8 cellular contexts compared by ENCODE assay signal in genomic region chr15:45587861-45588170, GRCh38. TPM values are rescaled to one million over a fixed set of nuclear protein-coding genes. Genes with fewer than 3 reads are reported as not detected.
DNase-seq lines count a peak whose midpoint lies in the region; ATAC-seq and TF ChIP-seq lines count a peak whose summit lies in the region.

No MANE protein-coding gene starts in this region.

- DNase-seq in GM12864 (ENCODE audit: low read depth) (no peak), T-helper 17 cell (no peak), fibroblast of villous mesenchyme (ENCODE audit: low read depth) (no peak), sigmoid colon (no peak), NCI-H82 (lab: John Stamatoyannopoulos, UW) (no peak), NCI-H526 treated with DMSO at 0.1 percent for 48 hours (lab: John Stamatoyannopoulos, UW) (no peak)

- peak overlapping the region; percentile 94 to 99 (median 99) for H3K27ac ChIP-seq in sigmoid colon

- H3K27ac Mint-ChIP-seq in T-helper 17 cell: peak overlapping the region; percentile 100

- 0% methylated on average over 4 of the region's 4 CpGs for WGBS in sigmoid colon, 2 donors

- peaks cover 0 to 53% (median 33%) of the 10 kb centered on the region in 4 donors for H3K4me1 ChIP-seq in sigmoid colon

- intact Hi-C loops in sigmoid colon (cut with DNase I): loop anchor here (1.0 to 2.0 kb wide), 2 partner anchors 47 to 66 kb away; partner anchors contain the start of genes SLC30A4 and SQOR

- no peak for TF ChIP-seq CTCF in GM12864 (IDR thresholded peaks at IDR 0.05; ENCODE audit: low read depth, low read length, missing control alignments)
- no peak for TF ChIP-seq CTCF in fibroblast of villous mesenchyme (IDR thresholded peaks at IDR 0.05; ENCODE audit: insufficient read depth, low read depth, low read length)
- TF ChIP-seq CTCF in sigmoid colon (IDR thresholded peaks at IDR 0.05): no peak

- TF ChIP-seq POLR2A in sigmoid colon (IDR thresholded peaks at IDR 0.05) (no peak), GM18505 (IDR thresholded peaks at IDR 0.05; ENCODE audit: borderline replicate concordance, extremely low read depth, insufficient read depth, insufficient read length) (no peak)

- H3K4me3 Mint-ChIP-seq in T-helper 17 cell: peak overlapping the region; percentile 99

- no peaks in the 10 kb centered on the region for H3K9me3 ChIP-seq in T-helper 17 cell (ENCODE audit: control insufficient read depth, low read length, poor library complexity, severe bottlenecking)
- H3K9me3 ChIP-seq in sigmoid colon: no peaks in the 10 kb centered on the region

- peaks cover 30% of the 10 kb centered on the region for H3K4me1 Mint-ChIP-seq in T-helper 17 cell

- no peaks in the 10 kb centered on the region for H3K27me3 Mint-ChIP-seq in T-helper 17 cell

- H3K36me3 Mint-ChIP-seq in T-helper 17 cell (ENCODE audit: low read depth): peaks cover 3% of the 10 kb centered on the region

- ATAC-seq in T-helper 17 cell: no peak
- no peak for ATAC-seq in GM18505 (IDR thresholded peaks at IDR 0.05; ENCODE audit: unreplicated experiment)
- ATAC-seq in HG03520 (IDR thresholded peaks at IDR 0.05; ENCODE audit: unreplicated experiment): no peak

- no peak for TF ChIP-seq EP300 in sigmoid colon (IDR thresholded peaks at IDR 0.05)

- no peaks in the 10 kb centered on the region for H3K27me3 ChIP-seq in sigmoid colon

- H3K4me3 ChIP-seq in GM12864 (ENCODE audit: low read depth, low read length): peak overlapping the region; percentile 87
- peak overlapping the region; percentile 95 for H3K4me3 ChIP-seq in fibroblast of villous mesenchyme (ENCODE audit: low read depth, low read length)
- H3K4me3 ChIP-seq in sigmoid colon: peak overlapping the region; percentile 79 to 96 (median 88)

- H3K36me3 ChIP-seq in sigmoid colon: peaks cover 0 to 2% (median 0%) of the 10 kb centered on the region in 4 donors

RNA-seq across cellular contexts. Expression of gene BLOC1S6, which starts 0.6 kb away (rescaled TPM):
- total RNA-seq in T-helper 17 cell (10 to 100 TPM; 48.5 to 66.2 TPM), fibroblast of villous mesenchyme (74.7 and 87.2 TPM in 2 replicates), sigmoid colon (10 to 100 TPM; 40.2 to 89.1 (median 74.7) TPM)
- 10 to 100 TPM; 23.2 to 26.4 (median 25.7) TPM for polyA plus RNA-seq in sigmoid colon

RNA-seq across cellular contexts. Expression of gene SQOR, which starts 47.0 kb away (rescaled TPM):
- total RNA-seq in T-helper 17 cell: 10 to 100 TPM; 36.5 to 39.0 TPM
- total RNA-seq in fibroblast of villous mesenchyme: 46.7 and 81.6 TPM in 2 replicates
- 10 to 100 TPM; 60.4 to 83.4 (median 67.7) TPM for total RNA-seq in sigmoid colon
- 100 to 1,000 TPM; 275 to 415 (median 355) TPM for polyA plus RNA-seq in sigmoid colon
